ENCODE assay signal across 8 cellular contexts in the genomic region with DNA sequence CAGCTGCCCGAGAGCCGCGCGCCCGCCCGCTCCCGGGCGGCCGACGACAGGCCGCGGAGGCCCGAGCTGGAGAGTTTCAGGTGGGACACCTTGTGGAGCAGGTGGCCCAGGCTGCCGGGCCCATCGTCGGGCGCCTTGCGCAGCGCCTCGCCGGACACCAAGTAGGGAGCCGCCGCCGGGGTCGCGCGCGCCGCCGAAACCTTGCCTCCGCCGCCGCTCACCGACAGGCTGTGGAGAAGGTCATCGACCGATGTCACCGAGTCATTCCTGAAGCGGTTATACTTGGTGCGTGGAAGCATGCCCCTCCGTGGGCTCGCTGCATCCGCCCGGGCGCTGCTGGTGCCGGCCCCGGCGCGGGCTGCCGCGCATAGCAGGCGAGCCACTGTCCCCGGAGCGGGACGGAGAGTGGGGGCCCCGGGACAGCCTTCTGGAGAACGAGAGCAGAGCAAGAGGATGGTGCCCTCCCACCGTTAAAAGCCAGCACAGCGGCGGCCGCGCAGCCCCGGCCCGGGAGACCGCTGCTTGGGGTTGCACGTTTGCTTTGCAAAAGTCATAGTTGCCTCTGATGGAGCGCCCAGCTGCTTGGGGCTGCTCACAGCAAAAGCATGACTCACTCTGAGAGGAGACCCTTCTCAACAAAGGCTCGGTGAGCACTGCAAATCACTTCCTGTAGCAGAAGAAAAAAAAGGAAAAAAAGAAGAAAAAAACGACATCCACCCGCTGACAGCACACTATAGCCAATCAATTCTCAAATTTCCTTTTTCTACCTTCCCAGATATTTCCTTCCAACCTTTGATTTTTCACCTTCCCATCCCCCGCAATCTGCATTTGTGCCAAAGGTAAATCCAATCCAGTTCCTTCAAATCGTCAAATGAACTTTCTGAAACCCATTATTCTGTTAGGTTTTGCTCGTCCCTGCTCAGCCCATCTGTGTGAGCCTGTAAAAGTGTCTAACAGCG. TPM values are rescaled to one million over a fixed set of nuclear protein-coding genes. Genes with fewer than 3 reads are reported as not detected.
DNase-seq lines count a peak whose midpoint lies in the region; ATAC-seq and TF ChIP-seq lines count a peak whose summit lies in the region.

Gene SHC3 (minus strand): TSS at position 657 of the 959 bp plus-strand sequence. CDS start 358 bp downstream, at position 299.

- H3K79me2 ChIP-seq in OCI-LY7 (ENCODE audit: insufficient read depth, low read depth, low read length): no peaks in the 10 kb centered on the region

- H3K4me3 ChIP-seq in OCI-LY7 (ENCODE audit: low read depth, low read length, poor library complexity, severe bottlenecking): no peak within 1 kb of the TSS

- no peak within 1 kb of the TSS for H3K27ac ChIP-seq in OCI-LY7 (ENCODE audit: low read depth, low read length, poor library complexity, severe bottlenecking)

- H3K27ac Mint-ChIP-seq in activated naive CD8-positive, alpha-beta T cell treated with anti-CD3 and anti-CD28 coated beads, Interleukin-2, amount 50 U/mL, for 24 hours: no peak within 1 kb of the TSS

- no peaks in the 10 kb centered on the region for H4K20me1 ChIP-seq in OCI-LY7 (ENCODE audit: insufficient read depth, low read length)

- no peak for TF ChIP-seq CTCF in OCI-LY7 (conservative IDR thresholded peaks at IDR 0.05; ENCODE audit: low read length)

- DNase-seq in NCI-H82 (lab: John Stamatoyannopoulos, UW) (peak; percentile 28), NCI-H82 treated with DMSO at 0.1 percent for 48 hours (lab: John Stamatoyannopoulos, UW; ENCODE audit: unreplicated experiment) (no peak), iris pigment epithelial cell (ENCODE audit: low read depth) (peak; percentile 59), SW480 (ENCODE audit: low spot score) (no peak), OCI-LY7 (ENCODE audit: low spot score) (no peak)
- DNase-seq in activated naive CD8-positive, alpha-beta T cell treated with anti-CD3 and anti-CD28 coated beads, Interleukin-2, amount 50 U/mL, for 24 hours: no peak
- DNase-seq in stimulated activated naive CD8-positive, alpha-beta T cell treated with anti-CD3 and anti-CD28 coated beads, Interleukin-15, Interleukin-2, amounts not matched to agents 100 U/mL and 50 U/mL, for 24 hours: peak; percentile 20

- POLR2A ChIA-PET in OCI-LY7 (lab: Charles Lee): no interaction called here

- no peaks in the 10 kb centered on the region for H3K9me2 ChIP-seq in OCI-LY7 (ENCODE audit: insufficient read depth, low read length)

- no peaks in the 10 kb centered on the region for H3K4me1 ChIP-seq in OCI-LY7 (ENCODE audit: insufficient read depth, low read length, poor library complexity, severe bottlenecking)

- H3K9me3 Mint-ChIP-seq in activated naive CD8-positive, alpha-beta T cell treated with anti-CD3 and anti-CD28 coated beads, Interleukin-2, amount 50 U/mL, for 24 hours: no peaks in the 10 kb centered on the region

- intact Hi-C loops in OCI-LY7 (cut with micrococcal nuclease; ENCODE audit: unreplicated experiment): no loop called here

- H3K9me3 ChIP-seq in OCI-LY7 (ENCODE audit: low read length): no peaks in the 10 kb centered on the region

- CTCF ChIA-PET in OCI-LY7 (lab: Charles Lee; ENCODE audit: unreplicated experiment): no interaction called here

- H2AFZ ChIP-seq in OCI-LY7 (ENCODE audit: low read length): no peak within 1 kb of the TSS

- peaks cover 25% of the 10 kb centered on the region for H3K4me1 Mint-ChIP-seq in activated naive CD8-positive, alpha-beta T cell treated with anti-CD3 and anti-CD28 coated beads, Interleukin-2, amount 50 U/mL, for 24 hours

- H3K36me3 ChIP-seq in OCI-LY7 (ENCODE audit: insufficient read depth, low read length): no peaks in the 10 kb centered on the region

- peak; percentile 6 for ATAC-seq in activated naive CD8-positive, alpha-beta T cell treated with anti-CD3 and anti-CD28 coated beads, Interleukin-2, amount 50 U/mL, for 24 hours
- no peak for ATAC-seq in stimulated activated naive CD8-positive, alpha-beta T cell treated with anti-CD3 and anti-CD28 coated beads, Interleukin-15, Interleukin-2, amounts not matched to agents 100 U/mL and 50 U/mL, for 24 hours
- no peak for ATAC-seq in GM19324 (IDR thresholded peaks at IDR 0.05; ENCODE audit: low FRiP score, unreplicated experiment)

- peaks cover 1% of the 10 kb centered on the region for H3K36me3 Mint-ChIP-seq in activated naive CD8-positive, alpha-beta T cell treated with anti-CD3 and anti-CD28 coated beads, Interleukin-2, amount 50 U/mL, for 24 hours (ENCODE audit: low read depth)

- peak within 1 kb of the TSS; percentile 66 for H3K4me3 Mint-ChIP-seq in activated naive CD8-positive, alpha-beta T cell treated with anti-CD3 and anti-CD28 coated beads, Interleukin-2, amount 50 U/mL, for 24 hours

- BruUV-seq in OCI-LY7 (replicated peaks; lab: Mats Ljungman, UMichigan): no TSS peak

- H3K4me2 ChIP-seq in OCI-LY7 (ENCODE audit: low read length): no peak within 1 kb of the TSS

- H3K27me3 Mint-ChIP-seq in activated naive CD8-positive, alpha-beta T cell treated with anti-CD3 and anti-CD28 coated beads, Interleukin-2, amount 50 U/mL, for 24 hours: peaks cover 78% of the 10 kb centered on the region

RNA-seq across cellular contexts. Expression of gene SHC3, which starts in this region (rescaled TPM):
- total RNA-seq in OCI-LY7 (2014; rRNA removed; shearing (Covaris generic)): 0.03 TPM in 1 of 2 replicates, not detected in the other
- total RNA-seq in OCI-LY7 (2022): not detected in 2 replicates

Comparison
In these comparisons a context has a peak if more than half of its experiments do, and no peak if none do; other contexts are left out.
1. DNase-seq: peak in NCI-H82 (single experiment), iris pigment epithelial cell (single experiment) and stimulated activated naive CD8-positive, alpha-beta T cell treated with anti-CD3 and anti-CD28 coated beads, Interleukin-15, Interleukin-2, amounts not matched to agents 100 U/mL and 50 U/mL, for 24 hours (single experiment); none in NCI-H82 treated with DMSO at 0.1 percent for 48 hours (single experiment), activated naive CD8-positive, alpha-beta T cell treated with anti-CD3 and anti-CD28 coated beads, Interleukin-2, amount 50 U/mL, for 24 hours (single experiment), SW480 (single experiment) and OCI-LY7 (single experiment).